11 cellular contexts compared by ENCODE assay signal in the genomic region with DNA sequence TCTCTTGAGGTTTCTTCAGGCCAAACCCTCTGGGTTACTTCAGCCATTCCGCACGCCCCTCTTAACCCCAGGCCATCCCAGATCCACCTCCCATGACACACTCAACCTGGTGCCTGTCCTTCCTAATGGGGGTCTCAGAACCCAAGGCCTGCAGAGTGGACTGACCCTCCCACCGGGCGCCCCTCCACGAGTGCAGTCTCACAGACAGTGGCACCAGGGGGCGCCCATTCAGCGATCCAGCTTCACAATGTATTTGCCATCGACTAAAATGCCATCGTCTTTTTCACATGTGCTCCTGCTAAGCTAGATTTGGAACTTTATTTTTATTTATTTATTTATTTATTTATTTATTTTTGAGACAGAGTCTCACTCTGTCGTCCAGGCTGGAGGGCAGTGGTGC. TPM values are rescaled to one million over a fixed set of nuclear protein-coding genes. Genes with fewer than 3 reads are reported as not detected.
A peak's percentile ranks its signal among the peaks of the same experiment; 100 is the strongest.
DNase-seq lines count a peak whose midpoint lies in the region; ATAC-seq, FAIRE-seq and TF ChIP-seq lines count a peak whose summit lies in the region.
"Had no signal": no experiment of that assay in that cellular context is flagged by ENCODE, and none has a peak within 500 bp of the region (broad histone marks: within the 10 kb centered on the region; RNA-seq: fewer than 3 reads in every experiment).

No MANE protein-coding gene starts in this region.

- TF ChIP-seq CTCF in AG10803 (conservative IDR thresholded peaks at IDR 0.05; ENCODE audit: low read length) (peak; percentile 28), GM12878 (IDR thresholded peaks at IDR 0.05 in 2 of 3, conservative IDR thresholded peaks at IDR 0.05 in 1 of 3; ENCODE audit: control insufficient read depth in 2 of 3, extremely low read depth in 1 of 3, insufficient read depth in 1 of 3, low read depth in 3 of 3, low read length in 3 of 3) (peak in 2 of 3 experiments; percentile 21 to 22; a peak in 2 of 6 replicates)

- no peaks in the 10 kb centered on the region for H3K9me3 ChIP-seq in GM23248 (ENCODE audit: low read depth)
- H3K9me3 ChIP-seq in GM12878 (replicated peaks; ENCODE audit: control insufficient read depth, insufficient read depth, low read length): no peaks in the 10 kb centered on the region; the same call in 2 of the 3 replicates
- H3K9me3 ChIP-seq: MG63 had no signal

- no peak for TF ChIP-seq POLR2A in GM12878 (IDR thresholded peaks at IDR 0.05; ENCODE audit: low read depth, low read length)

- H3K79me2 ChIP-seq in GM23248 (ENCODE audit: insufficient read depth) (no peaks in the 10 kb centered on the region), GM12878 (ENCODE audit: control insufficient read depth, insufficient read depth, low read length) (peaks cover 82% of the 10 kb centered on the region)

- no peak for FAIRE-seq in GM12878 (lab: Jason Lieb, UNC)

- in situ Hi-C loops in GM23248 (cut with MboI) (no loop called here), GM12878 (cut with MboI) (no loop called here)

- peak overlapping the region; percentile 61 for H3K4me3 Mint-ChIP-seq in memory B cell
- H3K4me3 Mint-ChIP-seq: activated naive CD4-positive, alpha-beta T cell treated with anti-CD3 and anti-CD28 coated beads, Interleukin-2, amount 50 U/mL, for 24 hours; stimulated activated effector memory CD8-positive, alpha-beta T cell treated with anti-CD3 and anti-CD28 coated beads, Interleukin-12 subunit alpha, Interleukin-12 subunit beta, amount 100 ng/mL, for 72 hours had no signal

- POLR2A ChIA-PET in GM12878 (lab: Charles Lee): interaction anchor here (0.8 to 6.6 kb wide), 3 partner anchors 28 to 87 kb away, joined by 3 to 70 read pairs (median 8); partner anchors contain the start of gene INPP5D

- H2AFZ ChIP-seq in GM23248: no peak overlapping the region
- H2AFZ ChIP-seq in GM12878 (ENCODE audit: control insufficient read depth, low read depth, low read length): no peak overlapping the region

- H3K4me3 ChIP-seq in AG10803 (ENCODE audit: low read length) (no peak overlapping the region), GM23248 (no peak overlapping the region), GM12878 (no peak overlapping the region)
- H3K4me3 ChIP-seq: MG63 had no signal

- CTCF ChIA-PET in GM12878 (lab: Yijun Ruan, JAX): interaction anchor here (0.7 to 4.4 kb wide), 5 partner anchors 10 to 142 kb away, joined by 3 to 34 read pairs (median 10); partner anchors contain the start of gene INPP5D

- ATAC-seq in GM12878: no peak
- no peak for ATAC-seq in memory B cell (ENCODE audit: low read depth)
- ATAC-seq in GM18870 (IDR thresholded peaks at IDR 0.05; ENCODE audit: unreplicated experiment): no peak
- ATAC-seq: stimulated activated effector memory CD8-positive, alpha-beta T cell treated with anti-CD3 and anti-CD28 coated beads, Interleukin-12 subunit alpha, Interleukin-12 subunit beta, amount 100 ng/mL, for 72 hours had no signal

- H3K36me3 Mint-ChIP-seq in memory B cell: peaks cover 33% of the 10 kb centered on the region

- peak overlapping the region; percentile 97 for H3K27ac Mint-ChIP-seq in memory B cell
- H3K27ac Mint-ChIP-seq: activated naive CD4-positive, alpha-beta T cell treated with anti-CD3 and anti-CD28 coated beads, Interleukin-2, amount 50 U/mL, for 24 hours had no signal

- BruUV-seq in GM12878 (replicated peaks; lab: Mats Ljungman, UMichigan): no TSS peak

- H3K36me3 ChIP-seq in GM23248 (ENCODE audit: low read depth) (no peaks in the 10 kb centered on the region), GM12878 (ENCODE audit: control insufficient read depth in 2 of 2, insufficient read depth in 2 of 2, low read length in 1 of 2) (peaks cover 9 to 36% of the 10 kb centered on the region in 2 experiments; a peak in 3 of 4 replicates)
- H3K36me3 ChIP-seq: MG63 had no signal

- TF ChIP-seq EP300 in GM12878 (IDR thresholded peaks at IDR 0.05; ENCODE audit: borderline replicate concordance in 1 of 2, control insufficient read depth in 1 of 2, low read depth in 2 of 2, low read length in 2 of 2): no peak

- RAD21 ChIA-PET in GM12878 (lab: Charles Lee; ENCODE audit: unreplicated experiment): interaction anchor here (2.2 to 15.2 kb wide), 5 partner anchors 10 to 36 kb away, joined by 7 to 163 read pairs (median 16); partner anchors contain the start of gene INPP5D

- H3F3A ChIP-seq in GM23248 (ENCODE audit: insufficient read depth): no peaks in the 10 kb centered on the region

- H3K4me1 ChIP-seq in GM23248 (ENCODE audit: insufficient read depth) (no peaks in the 10 kb centered on the region), GM12878 (ENCODE audit: control insufficient read depth, insufficient read depth, low read length) (peaks cover 56% of the 10 kb centered on the region)

- DNase-seq in AG10803 (ENCODE audit: low read depth): peak; percentile 8
- DNase-seq in GM23248: peak; percentile 10
- DNase-seq in GM12878 (ENCODE audit: low read depth, low spot score): no peak
- DNase-seq in memory B cell (ENCODE audit: low spot score in 2 of 2): no peak
- DNase-seq in stimulated activated CD4-positive, alpha-beta T cell treated with anti-CD3 and anti-CD28 coated beads, Interleukin-4, amount 100 ng/mL, for 4 hours: no peak
- no peak for DNase-seq in NCI-H2227 treated with DMSO at 0.1 percent for 48 hours (lab: John Stamatoyannopoulos, UW)
- DNase-seq in NAMALWA (ENCODE audit: low spot score): no peak
- DNase-seq: MG63 had no signal

- no peaks in the 10 kb centered on the region for H3K27me3 Mint-ChIP-seq in memory B cell
- H3K27me3 Mint-ChIP-seq: activated naive CD4-positive, alpha-beta T cell treated with anti-CD3 and anti-CD28 coated beads, Interleukin-2, amount 50 U/mL, for 24 hours had no signal

- 25 to 28% methylated on average over 10 of the region's 10 CpGs for WGBS in GM23248 (ENCODE audit: low coverage in 1 of 2, low lambda C conversion rate in 2 of 2, missing lambda C conversion rate in 2 of 2), 2 experiments
- WGBS in GM12878 (ENCODE audit: insufficient coverage, insufficient replicate concordance, low lambda C conversion rate, missing lambda C conversion rate): 98% methylated on average over 10 of the region's 10 CpGs

- TF ChIP-seq RAD21 in GM12878 (IDR thresholded peaks at IDR 0.05; ENCODE audit: insufficient read depth, low read depth, low read length): no peak

- intact Hi-C loops in GM12878 (cut with micrococcal nuclease; ENCODE audit: unreplicated experiment): no loop called here

- no peaks in the 10 kb centered on the region for H3K9me2 ChIP-seq in GM23248 (ENCODE audit: insufficient read depth)

- no peak overlapping the region for H3K9ac ChIP-seq in GM23248
- no peak overlapping the region for H3K9ac ChIP-seq in GM12878 (ENCODE audit: control insufficient read depth, insufficient read depth, low read length)

- H4K20me1 ChIP-seq in GM23248 (ENCODE audit: insufficient read depth) (no peaks in the 10 kb centered on the region), GM12878 (ENCODE audit: control insufficient read depth, insufficient read depth) (no peaks in the 10 kb centered on the region)

- no peak overlapping the region for H3K4me2 ChIP-seq in GM23248 (ENCODE audit: unreplicated experiment)
- H3K4me2 ChIP-seq in GM12878 (ENCODE audit: control insufficient read depth, insufficient read depth): peak overlapping the region; percentile 75

- H3K4me1 Mint-ChIP-seq in memory B cell: peaks cover 63% of the 10 kb centered on the region

- SMC1A ChIA-PET in GM12878 (lab: Charles Lee; ENCODE audit: uncharacterized antibody, unreplicated experiment): interaction anchor here (1.6 to 12.4 kb wide), 4 partner anchors 15 to 37 kb away, joined by 4 to 328 read pairs (median 36); partner anchors contain the start of gene INPP5D

- H3K9me3 Mint-ChIP-seq in memory B cell: no peaks in the 10 kb centered on the region
- H3K9me3 Mint-ChIP-seq: activated naive CD4-positive, alpha-beta T cell treated with anti-CD3 and anti-CD28 coated beads, Interleukin-2, amount 50 U/mL, for 24 hours; stimulated activated effector memory CD8-positive, alpha-beta T cell treated with anti-CD3 and anti-CD28 coated beads, Interleukin-12 subunit alpha, Interleukin-12 subunit beta, amount 100 ng/mL, for 72 hours had no signal

- H3K27me3 ChIP-seq in GM23248 (replicated peaks; ENCODE audit: insufficient read depth): peaks cover 14% of the 10 kb centered on the region
- no peaks in the 10 kb centered on the region for H3K27me3 ChIP-seq in GM12878 (replicated peaks in 1 of 2; ENCODE audit: control insufficient read depth in 2 of 2, insufficient read depth in 2 of 2, low read length in 1 of 2)
- H3K27me3 ChIP-seq: MG63 had no signal

- H3K27ac ChIP-seq in GM23248 (no peak overlapping the region), GM12878 (ENCODE audit: control insufficient read depth, insufficient read depth) (peak overlapping the region; percentile 99)

RNA-seq across cellular contexts. Expression of gene INPP5D, which starts 38.5 kb away (rescaled TPM):
- not detected in 2 replicates for total RNA-seq in GM23248 (2014; rRNA removed; shearing (Covaris generic))
- polyA plus RNA-seq in GM23248 (2016; fragmentation: Nextera tagmentation; extraction: Ambion mirVana): 0.13 and 0.23 TPM in 2 replicates
- 345 and 366 TPM in 2 replicates for total RNA-seq in GM12878 (2013; cell fraction: nucleolus; rRNA removed)
- total RNA-seq in GM12878 (2014; rRNA removed): 66.2 and 89.5 TPM in 2 replicates
- 64.9 and 74.6 TPM in 2 replicates for total RNA-seq in GM12878 (2014; rRNA removed; fragmentation: Illumina TruSeq; extraction: Trizol)
- 126 and 139 TPM in 2 replicates for total RNA-seq in GM12878 (2021)
- polyA plus RNA-seq in GM12878 (2011; ENCODE audit: low read depth): 51.0 TPM
- polyA plus RNA-seq in GM12878 (2011; rRNA removed): 24.3 and 43.0 TPM in 2 replicates
- polyA plus RNA-seq in GM12878 (2011; cell fraction: cytosol; rRNA removed): 39.4 and 45.6 TPM in 2 replicates
- polyA plus RNA-seq in GM12878 (2011; cell fraction: nucleus; rRNA removed): 143 and 184 TPM in 2 replicates
- 79.5 and 83.6 TPM in 2 replicates for polyA plus RNA-seq in GM12878 (2012)
- 78.1 and 101 TPM in 2 replicates for polyA plus RNA-seq in GM12878 (2014; fragmentation: Illumina TruSeq; extraction: Trizol)
- polyA plus RNA-seq in GM12878 (2014; fragmentation: Nextera tagmentation; extraction: Ambion mirVana): 10 to 100 TPM; 11.8 to 19.4 TPM
- polyA plus RNA-seq in GM12878 (2014; rRNA removed): 88.1 and 102 TPM in 2 replicates
- 100 to 1,000 TPM; 101 to 104 TPM for polyA plus RNA-seq in GM12878 (2016; fragmentation: Nextera tagmentation; extraction: Ambion mirVana)
- polyA minus RNA-seq in GM12878 (2011; rRNA and poly(A)+ RNA removed): 142 and 157 TPM in 2 replicates
- polyA minus RNA-seq in GM12878 (2011; cell fraction: cytosol; rRNA and poly(A)+ RNA removed): 40.2 and 55.8 TPM in 2 replicates
- polyA minus RNA-seq in GM12878 (2011; cell fraction: nucleus; rRNA and poly(A)+ RNA removed): 114 and 175 TPM in 2 replicates

Comparison
In these comparisons a context has a peak if more than half of its experiments do, and no peak if none do; other contexts are left out.
1. DNase-seq: peak in AG10803 (single experiment) and GM23248 (single experiment); none in GM12878 (single experiment), memory B cell (0 of 2), stimulated activated CD4-positive, alpha-beta T cell treated with anti-CD3 and anti-CD28 coated beads, Interleukin-4, amount 100 ng/mL, for 4 hours (0 of 2), NCI-H2227 treated with DMSO at 0.1 percent for 48 hours (single experiment) and NAMALWA (single experiment).
2. RNA of gene INPP5D, which starts 38.5 kb away (total RNA-seq): 64.9 to 366 TPM in GM12878; not detected in GM23248; every median in the first group is over 10 times any median in the second.